ENCODE assay signal across 13 cellular contexts in genomic region chr10:71712170-71712569, GRCh38. TPM values are rescaled to one million over a fixed set of nuclear protein-coding genes. Genes with fewer than 3 reads are reported as not detected.
DNase-seq lines count a peak whose midpoint lies in the region; ATAC-seq and TF ChIP-seq lines count a peak whose summit lies in the region.
"Had no signal": no experiment of that assay in that cellular context is flagged by ENCODE, and none has a peak within 500 bp of the region (broad histone marks: within the 10 kb centered on the region; RNA-seq: fewer than 3 reads in every experiment).

No MANE protein-coding gene starts in this region.

- H2BK5ac ChIP-seq in mesendoderm (ENCODE audit: low read length) = no peak overlapping the region

- H2AK5ac ChIP-seq in mesendoderm (ENCODE audit: low read length) = no peak overlapping the region

- POLR2A ChIA-PET in CD4-positive, alpha-beta T cell (lab: Charles Lee) = interaction anchor here (1.0 to 6.1 kb wide), 8 partner anchors 15 to 315 kb away, joined by 3 to 39 read pairs (median 6); partner anchors contain the start of gene VSIR

- H3K4me1 ChIP-seq in OCI-LY1 (ENCODE audit: insufficient read depth, low read length, severe bottlenecking) (peaks cover 22% of the 10 kb centered on the region), sigmoid colon (peaks cover 0 to 45% (median 38%) of the 10 kb centered on the region in 4 donors), mesendoderm (ENCODE audit: control insufficient read depth, low read depth, low read length) (no peaks in the 10 kb centered on the region)

- CTCF ChIA-PET in CD4-positive, alpha-beta T cell (lab: Charles Lee) = interaction anchor here (1.6 to 2.4 kb wide), 2 partner anchors 15 to 37 kb away, joined by 4 to 9 read pairs; no protein-coding TSS in a partner anchor

- no peak for ATAC-seq in CD4-positive, alpha-beta T cell (ENCODE audit: poor library complexity)
- ATAC-seq: body of pancreas, HepG2 had no signal

- no peak overlapping the region for H3K4ac ChIP-seq in mesendoderm (ENCODE audit: low read depth, low read length)

- no peak overlapping the region for H3K27ac ChIP-seq in CD4-positive, alpha-beta T cell (ENCODE audit: low read depth, low read length)
- H3K27ac ChIP-seq in OCI-LY1 (ENCODE audit: low read depth, low read length, poor library complexity, severe bottlenecking) = no peak overlapping the region
- peak overlapping the region; percentile 99 for H3K27ac ChIP-seq in cingulate gyrus (ENCODE audit: low read depth, low read length)
- peak overlapping the region; percentile 87 to 90 (median 87) for H3K27ac ChIP-seq in sigmoid colon
- no peak overlapping the region for H3K27ac ChIP-seq in mesendoderm (ENCODE audit: low read depth, low read length)

- H3K9me3 ChIP-seq in CD4-positive, alpha-beta T cell (ENCODE audit: control insufficient read depth, low read length) = no peaks in the 10 kb centered on the region
- H3K9me3 ChIP-seq in OCI-LY1 (ENCODE audit: low read length) = no peaks in the 10 kb centered on the region
- no peaks in the 10 kb centered on the region for H3K9me3 ChIP-seq in sigmoid colon
- H3K9me3 ChIP-seq: body of pancreas, mucosa of descending colon, SK-N-SH had no signal

- H3K4me1 Mint-ChIP-seq in CD4-positive, alpha-beta T cell (ENCODE audit: low read depth) = peaks cover 81% of the 10 kb centered on the region

- no peak overlapping the region for H3K18ac ChIP-seq in mesendoderm (ENCODE audit: low read length)

- H3K9ac ChIP-seq in OCI-LY1 (ENCODE audit: low read length) (no peak overlapping the region), mesendoderm (ENCODE audit: low read length) (no peak overlapping the region)
- H3K9ac ChIP-seq: SK-N-SH had no signal

- H3K56ac ChIP-seq in mesendoderm (ENCODE audit: low read length) = no peak overlapping the region

- no peak overlapping the region for H3K4me3 Mint-ChIP-seq in CD4-positive, alpha-beta T cell

- H3K79me2 ChIP-seq in OCI-LY1 (ENCODE audit: insufficient read depth, low read length) (no peaks in the 10 kb centered on the region), mesendoderm (ENCODE audit: control insufficient read depth, insufficient read depth, low read length) (no peaks in the 10 kb centered on the region)

- TF ChIP-seq POLR2A in sigmoid colon (IDR thresholded peaks at IDR 0.05) = no peak

- no peaks in the 10 kb centered on the region for H3K27me3 ChIP-seq in CD4-positive, alpha-beta T cell (ENCODE audit: control insufficient read depth, insufficient read depth, low read length)
- H3K27me3 ChIP-seq in OCI-LY1 (ENCODE audit: insufficient read depth, low read length) = peaks cover 9% of the 10 kb centered on the region; the same call in 1 of the 2 replicates
- no peaks in the 10 kb centered on the region for H3K27me3 ChIP-seq in sigmoid colon
- H3K27me3 ChIP-seq in mesendoderm (ENCODE audit: insufficient read depth, low read length, poor library complexity) = no peaks in the 10 kb centered on the region
- H3K27me3 ChIP-seq: body of pancreas had no signal

- intact Hi-C loops in CD4-positive, alpha-beta T cell (cut with DNase I, micrococcal nuclease) = loop anchor here (5.0 kb wide), 2 partner anchors 60 to 395 kb away; partner anchors contain the start of genes SLC29A3 (in 1 of the 2) and VSIR (in 1 of the 2)
- intact Hi-C loops in sigmoid colon (cut with DNase I) = loop anchor here (2.0 to 5.0 kb wide), 4 partner anchors 53 to 399 kb away; partner anchors contain the start of gene CDH23

- no peaks in the 10 kb centered on the region for H3K9me3 Mint-ChIP-seq in CD4-positive, alpha-beta T cell

- H3K79me1 ChIP-seq in mesendoderm (ENCODE audit: low read length) = no peaks in the 10 kb centered on the region

- no peak overlapping the region for H4K5ac ChIP-seq in mesendoderm (ENCODE audit: low read length)

- TF ChIP-seq EP300 in sigmoid colon (IDR thresholded peaks at IDR 0.05) = no peak

- H3K4me3 ChIP-seq in OCI-LY1 (ENCODE audit: low read depth, low read length, poor library complexity, severe bottlenecking) = no peak overlapping the region
- no peak overlapping the region for H3K4me3 ChIP-seq in sigmoid colon
- no peak overlapping the region for H3K4me3 ChIP-seq in mesendoderm (ENCODE audit: low read length)
- H3K4me3 ChIP-seq: body of pancreas, mucosa of descending colon had no signal

- no peak overlapping the region for H2AFZ ChIP-seq in OCI-LY1 (ENCODE audit: low read length)

- H4K8ac ChIP-seq in mesendoderm (ENCODE audit: low read depth, low read length) = no peak overlapping the region

- H3K36me3 Mint-ChIP-seq in CD4-positive, alpha-beta T cell (ENCODE audit: low read depth) = no peaks in the 10 kb centered on the region

- DNase-seq in CD4-positive, alpha-beta T cell = no peak
- DNase-seq in sigmoid colon (no peak), retina (no peak), DMS153 (lab: John Stamatoyannopoulos, UW) (no peak), mesendoderm (no peak)
- DNase-seq: body of pancreas, NCI-H1694, SK-N-SH, small intestine had no signal

- no peaks in the 10 kb centered on the region for H3K9me2 ChIP-seq in OCI-LY1 (ENCODE audit: low read depth, low read length)
- H3K9me2 ChIP-seq: SK-N-SH had no signal

- 82 to 95% methylated on average over 2 of the region's 2 CpGs for WGBS in sigmoid colon, 2 donors
- no CpG with 5 or more reads among the region's 2 CpGs for WGBS in mesendoderm (ENCODE audit: extremely low coverage, insufficient coverage, low lambda C conversion rate)

- H3K27me3 Mint-ChIP-seq in CD4-positive, alpha-beta T cell = no peaks in the 10 kb centered on the region

- no peak overlapping the region for H2BK120ac ChIP-seq in mesendoderm (ENCODE audit: low read depth, low read length)

- H3K27ac Mint-ChIP-seq in CD4-positive, alpha-beta T cell = peak overlapping the region; percentile 98

- no peaks in the 10 kb centered on the region for H3K36me3 ChIP-seq in OCI-LY1 (ENCODE audit: insufficient read depth, low read length)
- no peaks in the 10 kb centered on the region for H3K36me3 ChIP-seq in sigmoid colon
- no peaks in the 10 kb centered on the region for H3K36me3 ChIP-seq in mesendoderm (ENCODE audit: control insufficient read depth, insufficient read depth, low read length)

- TF ChIP-seq CTCF in CD4-positive, alpha-beta T cell (IDR thresholded peaks at IDR 0.05) = no peak
- no peak for TF ChIP-seq CTCF in OCI-LY1 (IDR thresholded peaks at IDR 0.05; ENCODE audit: low read length)
- TF ChIP-seq CTCF in sigmoid colon (IDR thresholded peaks at IDR 0.05) = no peak

- H3F3A ChIP-seq in OCI-LY1 (ENCODE audit: insufficient read depth, low read length) = no peaks in the 10 kb centered on the region

- no peak overlapping the region for H2BK15ac ChIP-seq in mesendoderm (replicated peaks; ENCODE audit: low read depth)

- no peaks in the 10 kb centered on the region for H4K20me1 ChIP-seq in OCI-LY1 (ENCODE audit: insufficient read depth, low read length)

- no peak overlapping the region for H3K23ac ChIP-seq in mesendoderm (ENCODE audit: low read length)

- peak overlapping the region; percentile 11; the same call in 1 of the 2 replicates for H3K4me2 ChIP-seq in OCI-LY1 (ENCODE audit: low read length)
- no peak overlapping the region for H3K4me2 ChIP-seq in mesendoderm (ENCODE audit: low read length)
- H3K4me2 ChIP-seq: SK-N-SH had no signal

RNA-seq across cellular contexts. Expression of gene C10orf105, which starts 7.4 kb away (rescaled TPM):
- total RNA-seq in CD4-positive, alpha-beta T cell = under 1 TPM; 0.25 to 0.36 TPM
- total RNA-seq in sigmoid colon = under 1 TPM in 1 of 4 donors, not detected in 3; 0.55 TPM
- polyA plus RNA-seq in sigmoid colon = under 1 TPM in 1 of 3 donors, not detected in 2; 0.25 TPM
- polyA plus RNA-seq in mesendoderm (2013, experiment 1 of 2) = 0.29 TPM
- 0.25 TPM for polyA plus RNA-seq in mesendoderm (2013, experiment 2 of 2)
- total RNA-seq: body of pancreas, HepG2 had no signal
- polyA plus RNA-seq: HepG2, SK-N-SH had no signal

Comparison
In these comparisons a context has a peak if more than half of its experiments do, and no peak if none do; other contexts are left out.
1. H3K27ac ChIP-seq: peak in cingulate gyrus (single experiment) and sigmoid colon (4 of 4); none in CD4-positive, alpha-beta T cell (single experiment), OCI-LY1 (single experiment) and mesendoderm (single experiment).